Comparison of ENCODE assay signal across 3 cellular contexts in genomic region chr2:660029-660428, GRCh38.
TF ChIP-seq lines count a peak whose summit lies in the region.

No MANE protein-coding gene starts in this region.

TF ChIP-seq in IMR-90, 13 proteins besides CTCF, POLR2A, EP300 and RAD21:
- no peak for TF ChIP-seq BHLHE40 (IDR thresholded peaks at IDR 0.05; ENCODE audit: low read depth, low read length)
- TF ChIP-seq SMC3 (IDR thresholded peaks at IDR 0.05; ENCODE audit: low read depth, low read length) = no peak
- no peak for TF ChIP-seq RFX5 (IDR thresholded peaks at IDR 0.05; ENCODE audit: low read depth, low read length)
- TF ChIP-seq MAFK (IDR thresholded peaks at IDR 0.05; ENCODE audit: low read depth, low read length) = no peak
- TF ChIP-seq FOS (IDR thresholded peaks at IDR 0.05; ENCODE audit: low read depth, low read length) = no peak
- TF ChIP-seq ELK1 (IDR thresholded peaks at IDR 0.05; ENCODE audit: borderline replicate concordance, low read depth, low read length) = no peak

TF ChIP-seq in K562, 482 proteins besides CTCF, POLR2A, EP300 and RAD21:
- peak; percentile 63; the same call in 1 of the 2 replicates for TF ChIP-seq EZH2 (IDR thresholded peaks at IDR 0.05; ENCODE audit: borderline replicate concordance, low read depth, low read length)
- TF ChIP-seq U2AF2 (optimal IDR thresholded peaks at IDR 0.05; ENCODE audit: low read depth, low read length) = no peak
- TF ChIP-seq ZNF263 (CRISPR knock-in tag; IDR thresholded peaks at IDR 0.05; ENCODE audit: borderline replicate concordance) = peak; percentile 50; the same call in 1 of the 2 replicates

TF ChIP-seq in endothelial cell of umbilical vein, 7 proteins besides CTCF, POLR2A, EP300 and RAD21:
- TF ChIP-seq EZH2 (IDR thresholded peaks at IDR 0.05; ENCODE audit: borderline replicate concordance, low read depth, low read length, severe bottlenecking) (peak; percentile 32), POLR2AphosphoS5 (IDR thresholded peaks at IDR 0.05; ENCODE audit: insufficient read depth, low read depth, low read length) (no peak)
- TF ChIP-seq, protein P1, sequence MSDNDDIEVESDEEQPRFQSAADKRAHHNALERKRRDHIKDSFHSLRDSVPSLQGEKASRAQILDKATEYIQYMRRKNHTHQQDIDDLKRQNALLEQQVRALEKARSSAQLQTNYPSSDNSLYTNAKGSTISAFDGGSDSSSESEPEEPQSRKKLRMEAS (IDR thresholded peaks at IDR 0.05; ENCODE audit: insufficient read depth, insufficient read length) = no peak
